Comparison of ENCODE assay signal across 23 cellular contexts in the genomic region with DNA sequence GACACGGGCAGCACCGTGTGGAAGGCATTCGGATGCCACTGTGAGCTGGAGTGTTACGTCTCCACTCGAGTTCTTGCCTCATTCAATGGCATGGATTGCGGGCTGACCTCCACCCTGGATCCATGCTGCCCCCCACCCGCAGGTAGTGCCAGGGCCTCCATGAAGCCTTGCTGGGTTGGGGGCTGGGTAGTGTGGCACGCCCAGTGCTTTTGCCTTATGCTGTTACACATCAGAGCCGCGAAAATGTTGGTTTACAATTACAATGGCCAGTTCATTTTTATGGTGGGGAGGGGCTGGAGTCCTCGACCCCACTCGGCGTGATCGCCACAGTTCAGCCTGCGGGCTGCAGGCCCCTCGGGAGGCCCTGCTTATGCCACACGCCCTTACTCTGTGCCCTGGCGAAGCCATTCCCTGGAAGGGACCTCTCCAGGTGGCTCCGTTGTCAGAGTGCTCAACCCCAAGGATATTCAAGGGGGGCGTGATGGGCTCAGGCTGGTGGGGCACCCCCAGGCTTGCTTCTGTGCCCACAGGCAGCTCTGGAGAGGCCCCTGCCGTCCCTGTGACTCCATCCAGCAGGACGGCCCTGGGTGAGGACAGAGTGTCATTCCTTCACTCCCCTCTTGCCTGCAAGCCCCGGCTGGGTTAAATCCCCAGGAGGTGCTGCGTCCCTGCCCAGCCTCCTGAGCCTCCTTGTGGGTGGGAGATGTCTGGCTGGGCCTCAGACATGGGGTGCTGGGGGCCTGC. TPM values are rescaled to one million over a fixed set of nuclear protein-coding genes. Genes with fewer than 3 reads are reported as not detected.
DNase-seq lines count a peak whose midpoint lies in the region; ATAC-seq and TF ChIP-seq lines count a peak whose summit lies in the region.
"Had no signal": no experiment of that assay in that cellular context is flagged by ENCODE, and none has a peak within 500 bp of the region (broad histone marks: within the 10 kb centered on the region; RNA-seq: fewer than 3 reads in every experiment).

No MANE protein-coding gene starts in this region.

- H3K4me3 ChIP-seq in HCT116 (replicated peaks in 1 of 2; ENCODE audit: low read depth in 1 of 2, low read length in 2 of 2) (no peak overlapping the region), gastrocnemius medialis (no peak overlapping the region)
- H3K4me3 ChIP-seq: cardiac muscle cell, pancreas had no signal

- RAD21 ChIA-PET in HCT116 (lab: Charles Lee; ENCODE audit: low non-redundant PET in 1 of 2, low total read pairs in 2 of 2, uncharacterized antibody in 2 of 2, unreplicated experiment in 2 of 2), result no interaction called here

- no peaks in the 10 kb centered on the region for H3K4me1 ChIP-seq in HCT116 (ENCODE audit: control insufficient read depth in 1 of 2, insufficient read depth in 2 of 2, low read length in 2 of 2)
- H3K4me1 ChIP-seq in gastrocnemius medialis, result peaks cover 27% of the 10 kb centered on the region in 2 donors
- H3K4me1 ChIP-seq: pancreas had no signal

- in situ Hi-C loops in gastrocnemius medialis (cut with MboI; ENCODE audit: low sequenced_read_pairs in 4 of 4), result no loop called here

- no peaks in the 10 kb centered on the region for H3K27me3 ChIP-seq in HCT116 (ENCODE audit: insufficient read depth, low read length)
- H3K27me3 ChIP-seq in gastrocnemius medialis, result no peaks in the 10 kb centered on the region
- H3K27me3 ChIP-seq: cardiac muscle cell, pancreas had no signal

- POLR2A ChIA-PET in HCT116 (lab: Charles Lee), result no interaction called here

- H2AFZ ChIP-seq in HCT116 (ENCODE audit: low read depth, low read length, poor library complexity, severe bottlenecking), result no peak overlapping the region

- DNase-seq in NCI-H345 (lab: John Stamatoyannopoulos, UW), result peak; percentile 63
- DNase-seq in NCI-H345 treated with DMSO at 0.1 percent for 48 hours (lab: John Stamatoyannopoulos, UW; ENCODE audit: unreplicated experiment), result no peak
- no peak for DNase-seq in HCT116 (ENCODE audit: low read depth, low spot score)
- no peak for DNase-seq in gastrocnemius medialis
- DNase-seq in activated CD4-positive, alpha-beta T cell treated with anti-CD3 and anti-CD28 coated beads for 48 hours, result no peak
- DNase-seq in EL, result no peak
- DNase-seq: ACHN; activated naive CD4-positive, alpha-beta T cell treated with anti-CD3 and anti-CD28 coated beads, Interleukin-2, amount 50 U/mL, for 16 hours; activated T-cell treated with anti-CD3 and anti-CD28 coated beads, Interleukin-2, amount 50 U/mL, for 48 hours; cortex of kidney; DMS 273 treated with DMSO at 0.1 percent for 48 hours; GF-D8; head of caudate nucleus; MM.1S; pancreas; substantia nigra; T1000 had no signal

- H3K36me3 ChIP-seq in HCT116 (ENCODE audit: control insufficient read depth in 1 of 2, insufficient read depth in 2 of 2, low read length in 2 of 2), result peaks cover 11 to 16% of the 10 kb centered on the region in 2 experiments; a peak in 3 of 4 replicates
- no peaks in the 10 kb centered on the region for H3K36me3 ChIP-seq in gastrocnemius medialis

- H3K9me2 ChIP-seq in HCT116 (ENCODE audit: insufficient read depth), result no peaks in the 10 kb centered on the region

- no peak for TF ChIP-seq RAD21 in HCT116 (IDR thresholded peaks at IDR 0.05; ENCODE audit: low read depth)

- H3K9me3 ChIP-seq in HCT116 (ENCODE audit: control insufficient read depth in 1 of 2, insufficient read depth in 1 of 2, low read depth in 1 of 2, low read length in 2 of 2), result no peaks in the 10 kb centered on the region
- H3K9me3 ChIP-seq in gastrocnemius medialis, result no peaks in the 10 kb centered on the region
- H3K9me3 ChIP-seq: pancreas had no signal

- TF ChIP-seq POLR2A in HCT116 (IDR thresholded peaks at IDR 0.05; ENCODE audit: borderline replicate concordance, extremely low read depth, insufficient read depth, insufficient read length) (no peak), gastrocnemius medialis (IDR thresholded peaks at IDR 0.05) (no peak)

- no TSS peak for BruUV-seq in HCT116 (replicated peaks; lab: Mats Ljungman, UMichigan)

- intact Hi-C loops in HCT116 (cut with micrococcal nuclease) (no loop called here), gastrocnemius medialis (cut with DNase I; ENCODE audit: low total_unique reads) (loop anchor here (5.0 kb wide), 2 partner anchors 53 to 102 kb away; no protein-coding TSS in a partner anchor)

- CTCF ChIA-PET in HCT116 (lab: Charles Lee), result interaction anchor here (0.7 kb wide), 1 partner anchor 703 kb away, joined by 4 read pairs; no protein-coding TSS in a partner anchor

- no peak overlapping the region for H3K27ac ChIP-seq in HCT116 (ENCODE audit: low read depth, low read length)
- H3K27ac ChIP-seq in VCaP, result peak overlapping the region; percentile 81
- peak overlapping the region in 3 of 4 donors; percentile 70 to 86 (median 78) for H3K27ac ChIP-seq in gastrocnemius medialis
- H3K27ac ChIP-seq: C4-2B, cardiac muscle cell, pancreas had no signal

- peak; percentile 9; the same call in 1 of the 2 replicates for ATAC-seq in HCT116
- no peak for ATAC-seq in gastrocnemius medialis
- ATAC-seq in HG03571 (IDR thresholded peaks at IDR 0.05; ENCODE audit: unreplicated experiment), result no peak
- ATAC-seq: natural killer cell treated with Interleukin-12 subunit alpha and Interleukin-12 subunit beta and Interleukin-15 and Interleukin-18, amount 100 ng/mL, for 72 hours; pancreas; sciatic nerve had no signal

- H3K79me2 ChIP-seq in HCT116 (ENCODE audit: insufficient read depth, low read length), result no peaks in the 10 kb centered on the region

- no peak overlapping the region for H3K4me2 ChIP-seq in HCT116 (ENCODE audit: low read length)

- H3K9ac ChIP-seq in HCT116 (ENCODE audit: low read length), result no peak overlapping the region

- H4K20me1 ChIP-seq in HCT116 (ENCODE audit: insufficient read depth), result no peaks in the 10 kb centered on the region

- no peak for TF ChIP-seq CTCF in HCT116 (IDR thresholded peaks at IDR 0.05 in 2 of 3, conservative IDR thresholded peaks at IDR 0.05 in 1 of 3; ENCODE audit: borderline replicate concordance in 1 of 3, insufficient read depth in 1 of 3, low read depth in 2 of 3, low read length in 2 of 3)
- no peak for TF ChIP-seq CTCF in VCaP (conservative IDR thresholded peaks at IDR 0.05)
- TF ChIP-seq CTCF in gastrocnemius medialis (IDR thresholded peaks at IDR 0.05 in 4 of 5, conservative IDR thresholded peaks at IDR 0.05 in 1 of 5), result no peak

TF ChIP-seq in HCT116, 20 proteins besides CTCF, POLR2A, EP300 and RAD21:
- TF ChIP-seq EZH2phosphoT487 (IDR thresholded peaks at IDR 0.05; ENCODE audit: borderline replicate concordance), result no peak

RNA-seq across cellular contexts. Expression of gene ITPA, which starts 14.8 kb away (rescaled TPM):
- total RNA-seq in HCT116 (2021; ENCODE audit: unreplicated experiment) (77.3 TPM), gastrocnemius medialis (10 to 100 TPM; 27.2 to 59.5 (median 34.0) TPM)
- 34.8 and 51.5 TPM in 2 replicates for polyA plus RNA-seq in HCT116 (2012)

RNA-seq across cellular contexts. Expression of gene SLC4A11, which starts 14.9 kb away (rescaled TPM):
- 22.7 TPM for total RNA-seq in HCT116 (2021; ENCODE audit: unreplicated experiment)
- 13.5 and 14.9 TPM in 2 replicates for polyA plus RNA-seq in HCT116 (2012)
- 1 to 10 TPM; 2.0 to 3.3 (median 2.3) TPM for total RNA-seq in gastrocnemius medialis
- polyA plus RNA-seq: cardiac muscle cell had no signal

RNA-seq across cellular contexts. Expression of gene DDRGK1, which starts 19.6 kb away (rescaled TPM):
- 45.8 TPM for total RNA-seq in HCT116 (2021; ENCODE audit: unreplicated experiment)
- 53.5 and 57.2 TPM in 2 replicates for polyA plus RNA-seq in HCT116 (2012)
- 10 to 100 TPM; 55.2 to 75.7 (median 64.7) TPM for total RNA-seq in gastrocnemius medialis

RNA-seq across cellular contexts. Expression of gene LZTS3, which starts 50.8 kb away (rescaled TPM):
- 5.2 TPM for total RNA-seq in HCT116 (2021; ENCODE audit: unreplicated experiment)
- 3.6 and 3.7 TPM in 2 replicates for polyA plus RNA-seq in HCT116 (2012)
- total RNA-seq in gastrocnemius medialis, result 10 to 100 TPM; 15.3 to 33.4 (median 18.9) TPM
